ENCODE assay signal across 1 cellular context in the genomic region with DNA sequence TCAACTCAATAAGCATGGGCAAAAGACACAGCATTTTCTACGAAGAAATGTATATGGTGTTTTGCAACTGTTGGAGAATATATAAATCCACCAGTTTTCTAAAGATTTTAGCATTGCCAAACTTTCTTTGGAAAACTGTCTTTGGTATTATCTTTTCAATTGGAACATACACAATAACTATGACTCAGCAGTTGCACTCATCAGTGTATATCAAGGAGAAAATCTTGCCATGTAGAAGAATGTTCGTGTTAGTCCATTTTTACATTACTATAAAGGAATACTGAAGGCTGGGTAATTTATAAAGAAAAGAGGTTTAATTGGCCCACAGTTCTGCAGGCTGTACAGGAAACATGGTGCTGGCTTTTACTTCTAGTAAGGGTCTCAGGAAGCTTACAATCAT.
TF ChIP-seq lines count a peak whose summit lies in the region.

No MANE protein-coding gene starts in this region.

TF ChIP-seq in IMR-90, 13 proteins besides CTCF, POLR2A, EP300 and RAD21:
- peak; percentile 73 for TF ChIP-seq MAFK (IDR thresholded peaks at IDR 0.05; ENCODE audit: low read depth, low read length)
- peak; percentile 94 for TF ChIP-seq NFE2L2 (IDR thresholded peaks at IDR 0.05; ENCODE audit: low read depth, low read length)
- TF ChIP-seq, protein P1, sequence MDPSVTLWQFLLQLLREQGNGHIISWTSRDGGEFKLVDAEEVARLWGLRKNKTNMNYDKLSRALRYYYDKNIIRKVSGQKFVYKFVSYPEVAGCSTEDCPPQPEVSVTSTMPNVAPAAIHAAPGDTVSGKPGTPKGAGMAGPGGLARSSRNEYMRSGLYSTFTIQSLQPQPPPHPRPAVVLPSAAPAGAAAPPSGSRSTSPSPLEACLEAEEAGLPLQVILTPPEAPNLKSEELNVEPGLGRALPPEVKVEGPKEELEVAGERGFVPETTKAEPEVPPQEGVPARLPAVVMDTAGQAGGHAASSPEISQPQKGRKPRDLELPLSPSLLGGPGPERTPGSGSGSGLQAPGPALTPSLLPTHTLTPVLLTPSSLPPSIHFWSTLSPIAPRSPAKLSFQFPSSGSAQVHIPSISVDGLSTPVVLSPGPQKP (IDR thresholded peaks at IDR 0.05; ENCODE audit: borderline replicate concordance, low read depth, low read length) = no peak
